In the genomic region with DNA sequence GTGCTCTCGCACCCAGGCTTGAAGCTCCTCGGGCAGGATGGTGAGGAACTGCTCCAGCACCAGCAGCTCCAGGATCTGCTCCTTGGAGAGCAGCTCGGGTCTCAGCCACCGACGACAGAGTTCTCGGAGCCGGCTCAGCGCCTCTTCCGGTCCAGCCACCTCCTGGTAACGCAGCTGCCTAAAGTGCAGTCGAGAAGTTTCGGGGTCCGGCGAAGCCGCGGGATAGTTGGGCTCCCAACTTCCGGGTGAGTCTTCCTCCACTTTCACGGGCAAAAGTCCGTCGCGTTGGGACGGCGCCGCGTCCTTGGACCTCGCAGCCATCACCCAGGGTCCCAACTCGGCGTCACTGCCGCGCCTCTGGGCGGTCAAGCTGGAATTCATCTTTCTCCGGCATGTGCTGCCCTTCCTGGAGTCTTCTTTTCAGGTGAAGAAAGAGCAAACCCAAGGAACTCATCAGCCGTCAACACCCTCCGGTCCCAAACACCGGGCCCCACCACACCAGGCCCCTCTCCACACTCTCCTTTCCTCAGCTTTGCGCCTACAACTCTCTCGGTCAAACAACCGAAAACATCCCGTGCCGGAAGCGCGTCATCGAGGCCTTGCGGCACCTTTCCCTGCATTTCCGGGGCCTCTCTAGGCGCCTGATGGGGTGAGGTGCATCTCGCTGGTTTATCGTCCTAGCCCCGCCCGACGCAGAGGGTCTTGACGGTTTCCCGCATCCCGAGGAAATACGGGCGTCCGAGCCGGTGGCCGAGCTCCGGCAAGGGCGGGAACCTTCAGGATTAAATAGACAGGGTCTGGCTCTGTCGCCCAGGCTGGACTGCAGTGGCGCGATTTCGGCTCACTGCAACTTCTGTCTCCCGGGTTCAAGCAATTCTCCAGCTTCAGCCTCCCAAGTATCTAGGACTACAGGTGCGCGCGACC, we compare ENCODE assay signal across 1 cellular context.
TF ChIP-seq lines count a peak whose summit lies in the region.

A gene (minus strand): TSS at position 569 of the 924 bp plus-strand sequence. CDS start 188 bp downstream, at position 381.

TF ChIP-seq in K562, 482 proteins besides CTCF, POLR2A, EP300 and RAD21 (continued from another document and continues in another):
- TF ChIP-seq TRIM24 (IDR thresholded peaks at IDR 0.05) (no peak), CBFA2T3 (IDR thresholded peaks at IDR 0.05) (no peak), PHTF2 (CRISPR knock-in tag; IDR thresholded peaks at IDR 0.05) (no peak), FOS (IDR thresholded peaks at IDR 0.05; ENCODE audit: extremely low read depth, insufficient read length) (no peak), OTX1 (CRISPR knock-in tag; IDR thresholded peaks at IDR 0.05) (no peak), BRCA1 (IDR thresholded peaks at IDR 0.05) (no peak), BRCA1 (CRISPR knock-in tag; IDR thresholded peaks at IDR 0.05) (no peak), ZNF584 (CRISPR knock-in tag; IDR thresholded peaks at IDR 0.05; ENCODE audit: low read depth) (no peak), CHD1 (IDR thresholded peaks at IDR 0.05; ENCODE audit: low read length) (peak; percentile 94), MEF2D (tag; conservative IDR thresholded peaks at IDR 0.05; ENCODE audit: low read depth) (no peak), SMARCE1 (IDR thresholded peaks at IDR 0.05) (0 out of 2 replicates have a peak, but pooled peaks have one; percentile 20), RFX1 (IDR thresholded peaks at IDR 0.05) (no peak), BCOR (IDR thresholded peaks at IDR 0.05) (peak; percentile 49; the same call in 1 of the 2 replicates), HOXB6 (CRISPR knock-in tag; IDR thresholded peaks at IDR 0.05; ENCODE audit: borderline replicate concordance) (no peak), ARID2 (IDR thresholded peaks at IDR 0.05) (no peak), HDAC2 (IDR thresholded peaks at IDR 0.05) (peak; percentile 94), HNRNPUL1 (IDR thresholded peaks at IDR 0.05; ENCODE audit: low read length) (no peak), ZKSCAN3 (CRISPR knock-in tag; IDR thresholded peaks at IDR 0.05) (no peak), CBX3 (IDR thresholded peaks at IDR 0.05; ENCODE audit: borderline replicate concordance in 1 of 2, low read length in 2 of 2) (no peak; a peak in 2 of 3 replicates), ETV6 (IDR thresholded peaks at IDR 0.05; ENCODE audit: borderline replicate concordance in 1 of 2, low read depth in 2 of 2, low read length in 1 of 2) (peak in 1 of 2 experiments; percentile 54; a peak in 1 of 4 replicates), ETV6 (CRISPR knock-in tag; IDR thresholded peaks at IDR 0.05; ENCODE audit: borderline replicate concordance) (no peak), CBFB (CRISPR knock-in tag; IDR thresholded peaks at IDR 0.05) (no peak), ELF2 (CRISPR knock-in tag; IDR thresholded peaks at IDR 0.05) (peak; percentile 86), CBX5 (IDR thresholded peaks at IDR 0.05; ENCODE audit: borderline replicate concordance, low read depth) (no peak), IFI16 (CRISPR knock-in tag; IDR thresholded peaks at IDR 0.05) (no peak), ZNF707 (CRISPR knock-in tag; conservative IDR thresholded peaks at IDR 0.05) (no peak), ETV5 (CRISPR knock-in tag; IDR thresholded peaks at IDR 0.05; ENCODE audit: low read depth) (no peak), ZSCAN32 (CRISPR knock-in tag; IDR thresholded peaks at IDR 0.05) (no peak)
- TF ChIP-seq, protein P1, sequence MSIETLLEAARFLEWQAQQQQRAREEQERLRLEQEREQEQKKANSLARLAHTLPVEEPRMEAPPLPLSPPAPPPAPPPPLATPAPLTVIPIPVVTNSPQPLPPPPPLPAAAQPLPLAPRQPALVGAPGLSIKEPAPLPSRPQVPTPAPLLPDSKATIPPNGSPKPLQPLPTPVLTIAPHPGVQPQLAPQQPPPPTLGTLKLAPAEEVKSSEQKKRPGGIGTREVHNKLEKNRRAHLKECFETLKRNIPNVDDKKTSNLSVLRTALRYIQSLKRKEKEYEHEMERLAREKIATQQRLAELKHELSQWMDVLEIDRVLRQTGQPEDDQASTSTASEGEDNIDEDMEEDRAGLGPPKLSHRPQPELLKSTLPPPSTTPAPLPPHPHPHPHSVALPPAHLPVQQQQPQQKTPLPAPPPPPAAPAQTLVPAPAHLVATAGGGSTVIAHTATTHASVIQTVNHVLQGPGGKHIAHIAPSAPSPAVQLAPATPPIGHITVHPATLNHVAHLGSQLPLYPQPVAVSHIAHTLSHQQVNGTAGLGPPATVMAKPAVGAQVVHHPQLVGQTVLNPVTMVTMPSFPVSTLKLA (conservative IDR thresholded peaks at IDR 0.05): peak; percentile 92 to 95
- TF ChIP-seq, protein P2, sequence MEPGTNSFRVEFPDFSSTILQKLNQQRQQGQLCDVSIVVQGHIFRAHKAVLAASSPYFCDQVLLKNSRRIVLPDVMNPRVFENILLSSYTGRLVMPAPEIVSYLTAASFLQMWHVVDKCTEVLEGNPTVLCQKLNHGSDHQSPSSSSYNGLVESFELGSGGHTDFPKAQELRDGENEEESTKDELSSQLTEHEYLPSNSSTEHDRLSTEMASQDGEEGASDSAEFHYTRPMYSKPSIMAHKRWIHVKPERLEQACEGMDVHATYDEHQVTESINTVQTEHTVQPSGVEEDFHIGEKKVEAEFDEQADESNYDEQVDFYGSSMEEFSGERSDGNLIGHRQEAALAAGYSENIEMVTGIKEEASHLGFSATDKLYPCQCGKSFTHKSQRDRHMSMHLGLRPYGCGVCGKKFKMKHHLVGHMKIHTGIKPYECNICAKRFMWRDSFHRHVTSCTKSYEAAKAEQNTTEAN (CRISPR knock-in tag; IDR thresholded peaks at IDR 0.05): no peak
- TF ChIP-seq, protein P3, sequence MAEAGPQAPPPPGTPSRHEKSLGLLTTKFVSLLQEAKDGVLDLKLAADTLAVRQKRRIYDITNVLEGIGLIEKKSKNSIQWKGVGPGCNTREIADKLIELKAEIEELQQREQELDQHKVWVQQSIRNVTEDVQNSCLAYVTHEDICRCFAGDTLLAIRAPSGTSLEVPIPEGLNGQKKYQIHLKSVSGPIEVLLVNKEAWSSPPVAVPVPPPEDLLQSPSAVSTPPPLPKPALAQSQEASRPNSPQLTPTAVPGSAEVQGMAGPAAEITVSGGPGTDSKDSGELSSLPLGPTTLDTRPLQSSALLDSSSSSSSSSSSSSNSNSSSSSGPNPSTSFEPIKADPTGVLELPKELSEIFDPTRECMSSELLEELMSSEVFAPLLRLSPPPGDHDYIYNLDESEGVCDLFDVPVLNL (CRISPR knock-in tag; IDR thresholded peaks at IDR 0.05; ENCODE audit: low read depth): peak; percentile 17; the same call in 1 of the 2 replicates
- TF ChIP-seq, protein P4, sequence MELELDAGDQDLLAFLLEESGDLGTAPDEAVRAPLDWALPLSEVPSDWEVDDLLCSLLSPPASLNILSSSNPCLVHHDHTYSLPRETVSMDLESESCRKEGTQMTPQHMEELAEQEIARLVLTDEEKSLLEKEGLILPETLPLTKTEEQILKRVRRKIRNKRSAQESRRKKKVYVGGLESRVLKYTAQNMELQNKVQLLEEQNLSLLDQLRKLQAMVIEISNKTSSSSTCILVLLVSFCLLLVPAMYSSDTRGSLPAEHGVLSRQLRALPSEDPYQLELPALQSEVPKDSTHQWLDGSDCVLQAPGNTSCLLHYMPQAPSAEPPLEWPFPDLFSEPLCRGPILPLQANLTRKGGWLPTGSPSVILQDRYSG (tag; conservative IDR thresholded peaks at IDR 0.05; ENCODE audit: low read depth): no peak
- TF ChIP-seq, protein P5, sequence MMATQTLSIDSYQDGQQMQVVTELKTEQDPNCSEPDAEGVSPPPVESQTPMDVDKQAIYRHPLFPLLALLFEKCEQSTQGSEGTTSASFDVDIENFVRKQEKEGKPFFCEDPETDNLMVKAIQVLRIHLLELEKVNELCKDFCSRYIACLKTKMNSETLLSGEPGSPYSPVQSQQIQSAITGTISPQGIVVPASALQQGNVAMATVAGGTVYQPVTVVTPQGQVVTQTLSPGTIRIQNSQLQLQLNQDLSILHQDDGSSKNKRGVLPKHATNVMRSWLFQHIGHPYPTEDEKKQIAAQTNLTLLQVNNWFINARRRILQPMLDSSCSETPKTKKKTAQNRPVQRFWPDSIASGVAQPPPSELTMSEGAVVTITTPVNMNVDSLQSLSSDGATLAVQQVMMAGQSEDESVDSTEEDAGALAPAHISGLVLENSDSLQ (IDR thresholded peaks at IDR 0.05): peak; percentile 69
- TF ChIP-seq, protein P6, sequence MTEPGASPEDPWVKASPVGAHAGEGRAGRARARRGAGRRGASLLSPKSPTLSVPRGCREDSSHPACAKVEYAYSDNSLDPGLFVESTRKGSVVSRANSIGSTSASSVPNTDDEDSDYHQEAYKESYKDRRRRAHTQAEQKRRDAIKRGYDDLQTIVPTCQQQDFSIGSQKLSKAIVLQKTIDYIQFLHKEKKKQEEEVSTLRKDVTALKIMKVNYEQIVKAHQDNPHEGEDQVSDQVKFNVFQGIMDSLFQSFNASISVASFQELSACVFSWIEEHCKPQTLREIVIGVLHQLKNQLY (CRISPR knock-in tag; conservative IDR thresholded peaks at IDR 0.05): peak in 1 of 2 experiments; percentile 30; a peak in 1 of 4 replicates
- TF ChIP-seq, protein P7, sequence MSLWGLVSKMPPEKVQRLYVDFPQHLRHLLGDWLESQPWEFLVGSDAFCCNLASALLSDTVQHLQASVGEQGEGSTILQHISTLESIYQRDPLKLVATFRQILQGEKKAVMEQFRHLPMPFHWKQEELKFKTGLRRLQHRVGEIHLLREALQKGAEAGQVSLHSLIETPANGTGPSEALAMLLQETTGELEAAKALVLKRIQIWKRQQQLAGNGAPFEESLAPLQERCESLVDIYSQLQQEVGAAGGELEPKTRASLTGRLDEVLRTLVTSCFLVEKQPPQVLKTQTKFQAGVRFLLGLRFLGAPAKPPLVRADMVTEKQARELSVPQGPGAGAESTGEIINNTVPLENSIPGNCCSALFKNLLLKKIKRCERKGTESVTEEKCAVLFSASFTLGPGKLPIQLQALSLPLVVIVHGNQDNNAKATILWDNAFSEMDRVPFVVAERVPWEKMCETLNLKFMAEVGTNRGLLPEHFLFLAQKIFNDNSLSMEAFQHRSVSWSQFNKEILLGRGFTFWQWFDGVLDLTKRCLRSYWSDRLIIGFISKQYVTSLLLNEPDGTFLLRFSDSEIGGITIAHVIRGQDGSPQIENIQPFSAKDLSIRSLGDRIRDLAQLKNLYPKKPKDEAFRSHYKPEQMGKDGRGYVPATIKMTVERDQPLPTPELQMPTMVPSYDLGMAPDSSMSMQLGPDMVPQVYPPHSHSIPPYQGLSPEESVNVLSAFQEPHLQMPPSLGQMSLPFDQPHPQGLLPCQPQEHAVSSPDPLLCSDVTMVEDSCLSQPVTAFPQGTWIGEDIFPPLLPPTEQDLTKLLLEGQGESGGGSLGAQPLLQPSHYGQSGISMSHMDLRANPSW (CRISPR knock-in tag; IDR thresholded peaks at IDR 0.05): peak; percentile 95
- TF ChIP-seq, protein P8, sequence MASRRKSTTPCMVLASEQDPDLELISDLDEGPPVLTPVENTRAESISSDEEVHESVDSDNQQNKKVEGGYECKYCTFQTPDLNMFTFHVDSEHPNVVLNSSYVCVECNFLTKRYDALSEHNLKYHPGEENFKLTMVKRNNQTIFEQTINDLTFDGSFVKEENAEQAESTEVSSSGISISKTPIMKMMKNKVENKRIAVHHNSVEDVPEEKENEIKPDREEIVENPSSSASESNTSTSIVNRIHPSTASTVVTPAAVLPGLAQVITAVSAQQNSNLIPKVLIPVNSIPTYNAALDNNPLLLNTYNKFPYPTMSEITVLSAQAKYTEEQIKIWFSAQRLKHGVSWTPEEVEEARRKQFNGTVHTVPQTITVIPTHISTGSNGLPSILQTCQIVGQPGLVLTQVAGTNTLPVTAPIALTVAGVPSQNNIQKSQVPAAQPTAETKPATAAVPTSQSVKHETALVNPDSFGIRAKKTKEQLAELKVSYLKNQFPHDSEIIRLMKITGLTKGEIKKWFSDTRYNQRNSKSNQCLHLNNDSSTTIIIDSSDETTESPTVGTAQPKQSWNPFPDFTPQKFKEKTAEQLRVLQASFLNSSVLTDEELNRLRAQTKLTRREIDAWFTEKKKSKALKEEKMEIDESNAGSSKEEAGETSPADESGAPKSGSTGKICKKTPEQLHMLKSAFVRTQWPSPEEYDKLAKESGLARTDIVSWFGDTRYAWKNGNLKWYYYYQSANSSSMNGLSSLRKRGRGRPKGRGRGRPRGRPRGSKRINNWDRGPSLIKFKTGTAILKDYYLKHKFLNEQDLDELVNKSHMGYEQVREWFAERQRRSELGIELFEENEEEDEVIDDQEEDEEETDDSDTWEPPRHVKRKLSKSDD (conservative IDR thresholded peaks at IDR 0.05; ENCODE audit: low read length): no peak
